9 cellular contexts compared by ENCODE assay signal in genomic region chr2:26724004-26724750, GRCh38. TPM values are rescaled to one million over a fixed set of nuclear protein-coding genes. Genes with fewer than 3 reads are reported as not detected.
DNase-seq lines count a peak whose midpoint lies in the region; ATAC-seq and TF ChIP-seq lines count a peak whose summit lies in the region.
"Had no signal": no experiment of that assay in that cellular context is flagged by ENCODE, and none has a peak within 500 bp of the region (broad histone marks: within the 10 kb centered on the region; RNA-seq: fewer than 3 reads in every experiment).

No MANE protein-coding gene starts in this region.

- no peaks in the 10 kb centered on the region for H3K27me3 ChIP-seq in RWPE2 (ENCODE audit: insufficient read depth, poor library complexity, severe bottlenecking)

- intact Hi-C loops in posterior vena cava (cut with DNase I): no loop called here

- no peak for TF ChIP-seq CTCF in RWPE2 (IDR thresholded peaks at IDR 0.05; ENCODE audit: poor library complexity, severe bottlenecking)
- TF ChIP-seq CTCF in fibroblast of the aortic adventitia (IDR thresholded peaks at IDR 0.05; ENCODE audit: insufficient read depth, low read length): no peak

- H3K4me3 ChIP-seq in RWPE2 (ENCODE audit: severe bottlenecking) (no peak overlapping the region), fibroblast of the aortic adventitia (ENCODE audit: low read depth, low read length) (no peak overlapping the region)

- ATAC-seq in RWPE2 (ENCODE audit: low read depth) (peak; percentile 73), GM21360 (IDR thresholded peaks at IDR 0.05; ENCODE audit: unreplicated experiment) (no peak), HG03565 (IDR thresholded peaks at IDR 0.05; ENCODE audit: unreplicated experiment) (no peak)
- ATAC-seq: naive thymus-derived CD8-positive, alpha-beta T cell had no signal

- peak overlapping the region; percentile 36 for H3K27ac ChIP-seq in RWPE2 (ENCODE audit: poor library complexity, severe bottlenecking)

- peaks cover 18% of the 10 kb centered on the region for H3K4me1 ChIP-seq in RWPE2 (ENCODE audit: insufficient read depth, poor library complexity, severe bottlenecking)

- DNase-seq in COLO829 (ENCODE audit: low spot score) (peak; percentile 68), RWPE2 (ENCODE audit: low spot score) (no peak), fibroblast of the aortic adventitia (ENCODE audit: low read depth) (peak; percentile 85), posterior vena cava (ENCODE audit: low spot score) (peak; percentile 92), OCI-M2 (lab: John Stamatoyannopoulos, UW; ENCODE audit: unreplicated experiment) (no peak), D341Med (ENCODE audit: low spot score) (no peak)
- DNase-seq: naive thymus-derived CD8-positive, alpha-beta T cell had no signal

- no peaks in the 10 kb centered on the region for H3K9me3 ChIP-seq in RWPE2 (ENCODE audit: severe bottlenecking)

- no peaks in the 10 kb centered on the region for H3K36me3 ChIP-seq in RWPE2 (ENCODE audit: low read depth)

RNA-seq across cellular contexts. Expression of gene KCNK3, which starts 31.7 kb away (rescaled TPM):
- total RNA-seq in fibroblast of the aortic adventitia (ENCODE audit: low replicate concordance): 2.3 TPM in 1 of 2 replicates, not detected in the other
- total RNA-seq in posterior vena cava: 10 to 100 TPM; 13.1 to 24.4 TPM
- total RNA-seq: naive thymus-derived CD8-positive, alpha-beta T cell had no signal

RNA-seq across cellular contexts. Expression of gene SLC35F6, which starts 39.9 kb away (rescaled TPM):
- total RNA-seq in fibroblast of the aortic adventitia (ENCODE audit: low replicate concordance) (16.7 and 80.8 TPM in 2 replicates), posterior vena cava (10 to 100 TPM; 38.8 to 39.4 TPM)

Comparison
In these comparisons a context has a peak if more than half of its experiments do, and no peak if none do; other contexts are left out.
1. DNase-seq: peak in COLO829 (single experiment), fibroblast of the aortic adventitia (single experiment) and posterior vena cava (single experiment); none in RWPE2 (single experiment), OCI-M2 (single experiment) and D341Med (single experiment).